In genomic region chr6:34709386-34709785, GRCh38 we compare ENCODE assay signal across 10 cellular contexts. TPM values are rescaled to one million over a fixed set of nuclear protein-coding genes. Genes with fewer than 3 reads are reported as not detected.
DNase-seq lines count a peak whose midpoint lies in the region; ATAC-seq and TF ChIP-seq lines count a peak whose summit lies in the region.
"Had no signal": no experiment of that assay in that cellular context is flagged by ENCODE, and none has a peak within 500 bp of the region (broad histone marks: within the 10 kb centered on the region; RNA-seq: fewer than 3 reads in every experiment).

No MANE protein-coding gene starts in this region.

- no peaks in the 10 kb centered on the region for H3K36me3 ChIP-seq in tibial nerve

- no peak overlapping the region for H3K4me3 ChIP-seq in tibial nerve

- DNase-seq in NCI-H2171 treated with DMSO at 0.1 percent for 48 hours (lab: John Stamatoyannopoulos, UW), result peak; percentile 69
- no peak for DNase-seq in NCI-H2171 (lab: John Stamatoyannopoulos, UW)
- peak; percentile 21 to 31 for DNase-seq in erythroblast (lab: John Stamatoyannopoulos, UW)
- peak; percentile 80 for DNase-seq in mucosa of gallbladder (ENCODE audit: low spot score)
- DNase-seq in effector memory CD8-positive, alpha-beta T cell, result no peak
- no peak for DNase-seq in KBM-7
- no peak for DNase-seq in CD4-positive, alpha-beta T cell
- no peak for DNase-seq in tibial nerve (ENCODE audit: low spot score in 2 of 2)
- DNase-seq: effector memory CD4-positive, alpha-beta T cell had no signal

- no peak overlapping the region for H3K4me3 Mint-ChIP-seq in effector memory CD8-positive, alpha-beta T cell
- H3K4me3 Mint-ChIP-seq in CD4-positive, alpha-beta T cell, result no peak overlapping the region

- intact Hi-C loops in CD4-positive, alpha-beta T cell (cut with DNase I, micrococcal nuclease), result no loop called here

- H3K36me3 Mint-ChIP-seq in effector memory CD8-positive, alpha-beta T cell (ENCODE audit: insufficient read depth), result no peaks in the 10 kb centered on the region
- H3K36me3 Mint-ChIP-seq in CD4-positive, alpha-beta T cell (ENCODE audit: low read depth), result no peaks in the 10 kb centered on the region

- TF ChIP-seq POLR2A in erythroblast (IDR thresholded peaks at IDR 0.05; ENCODE audit: low read length) (no peak), tibial nerve (IDR thresholded peaks at IDR 0.05) (no peak)

- in situ Hi-C loops in KBM-7 (cut with MboI; ENCODE audit: low pct_unique_long_range_greater_than_20kb, low sequenced_read_pairs), result no loop called here

- no peaks in the 10 kb centered on the region for H3K27me3 Mint-ChIP-seq in effector memory CD8-positive, alpha-beta T cell
- no peaks in the 10 kb centered on the region for H3K27me3 Mint-ChIP-seq in CD4-positive, alpha-beta T cell

- TF ChIP-seq EP300 in tibial nerve (IDR thresholded peaks at IDR 0.05), result peak in 1 of 2 donors; percentile 11

- no peaks in the 10 kb centered on the region for H3K27me3 ChIP-seq in CD4-positive, alpha-beta T cell (ENCODE audit: control insufficient read depth, insufficient read depth, low read length)
- H3K27me3 ChIP-seq in tibial nerve, result no peaks in the 10 kb centered on the region

- H3K27ac ChIP-seq in CD4-positive, alpha-beta T cell (ENCODE audit: low read depth, low read length), result no peak overlapping the region
- peak overlapping the region in 2 of 4 donors; percentile 54 to 62 for H3K27ac ChIP-seq in tibial nerve
- H3K27ac ChIP-seq: 22Rv1 had no signal

- CTCF ChIA-PET in CD4-positive, alpha-beta T cell (lab: Charles Lee), result no interaction called here

- H3K9me3 ChIP-seq in CD4-positive, alpha-beta T cell (ENCODE audit: control insufficient read depth, low read length), result no peaks in the 10 kb centered on the region
- H3K9me3 ChIP-seq in tibial nerve, result no peaks in the 10 kb centered on the region

- peaks cover 0 to 16% (median 6%) of the 10 kb centered on the region in 4 donors for H3K4me1 ChIP-seq in tibial nerve

- H3K9me3 Mint-ChIP-seq in effector memory CD8-positive, alpha-beta T cell, result no peaks in the 10 kb centered on the region
- H3K9me3 Mint-ChIP-seq in CD4-positive, alpha-beta T cell, result no peaks in the 10 kb centered on the region

- no peak overlapping the region for H3K27ac Mint-ChIP-seq in effector memory CD8-positive, alpha-beta T cell
- no peak overlapping the region for H3K27ac Mint-ChIP-seq in CD4-positive, alpha-beta T cell

- H3K4me1 Mint-ChIP-seq in effector memory CD8-positive, alpha-beta T cell (ENCODE audit: low read depth in 2 of 2), result no peaks in the 10 kb centered on the region
- H3K4me1 Mint-ChIP-seq in CD4-positive, alpha-beta T cell (ENCODE audit: low read depth), result peaks cover 4% of the 10 kb centered on the region

- no peak for TF ChIP-seq CTCF in CD4-positive, alpha-beta T cell (IDR thresholded peaks at IDR 0.05)
- no peak for TF ChIP-seq CTCF in tibial nerve (IDR thresholded peaks at IDR 0.05)

- 11 to 13% methylated on average over 5 of the region's 5 CpGs for WGBS in tibial nerve, 2 donors

- no peak for ATAC-seq in effector memory CD8-positive, alpha-beta T cell (replicated peaks)
- no peak for ATAC-seq in CD4-positive, alpha-beta T cell (ENCODE audit: poor library complexity)

- POLR2A ChIA-PET in CD4-positive, alpha-beta T cell (lab: Charles Lee), result no interaction called here

RNA-seq across cellular contexts. Expression of gene ILRUN, which starts 12.8 kb away (rescaled TPM):
- total RNA-seq in mucosa of gallbladder (89.5 TPM), tibial nerve (10 to 100 TPM; 57.6 to 78.9 (median 65.7) TPM)
- 10 to 100 TPM; 44.9 to 49.4 TPM for total RNA-seq in CD4-positive, alpha-beta T cell

RNA-seq across cellular contexts. Expression of gene SNRPC, which starts 47.9 kb away (rescaled TPM):
- 66.4 TPM for total RNA-seq in mucosa of gallbladder
- 10 to 100 TPM; 54.0 to 65.5 TPM for total RNA-seq in CD4-positive, alpha-beta T cell
- total RNA-seq in tibial nerve, result 10 to 100 TPM; 41.2 to 80.4 (median 66.0) TPM

Comparison
In these comparisons a context has a peak if more than half of its experiments do, and no peak if none do; other contexts are left out.
1. DNase-seq: peak in NCI-H2171 treated with DMSO at 0.1 percent for 48 hours (single experiment), erythroblast (2 of 2) and mucosa of gallbladder (single experiment); none in NCI-H2171 (single experiment), effector memory CD8-positive, alpha-beta T cell (0 of 3), KBM-7 (single experiment), CD4-positive, alpha-beta T cell (0 of 10) and tibial nerve (0 of 2).